21 cellular contexts compared by ENCODE assay signal in the genomic region with DNA sequence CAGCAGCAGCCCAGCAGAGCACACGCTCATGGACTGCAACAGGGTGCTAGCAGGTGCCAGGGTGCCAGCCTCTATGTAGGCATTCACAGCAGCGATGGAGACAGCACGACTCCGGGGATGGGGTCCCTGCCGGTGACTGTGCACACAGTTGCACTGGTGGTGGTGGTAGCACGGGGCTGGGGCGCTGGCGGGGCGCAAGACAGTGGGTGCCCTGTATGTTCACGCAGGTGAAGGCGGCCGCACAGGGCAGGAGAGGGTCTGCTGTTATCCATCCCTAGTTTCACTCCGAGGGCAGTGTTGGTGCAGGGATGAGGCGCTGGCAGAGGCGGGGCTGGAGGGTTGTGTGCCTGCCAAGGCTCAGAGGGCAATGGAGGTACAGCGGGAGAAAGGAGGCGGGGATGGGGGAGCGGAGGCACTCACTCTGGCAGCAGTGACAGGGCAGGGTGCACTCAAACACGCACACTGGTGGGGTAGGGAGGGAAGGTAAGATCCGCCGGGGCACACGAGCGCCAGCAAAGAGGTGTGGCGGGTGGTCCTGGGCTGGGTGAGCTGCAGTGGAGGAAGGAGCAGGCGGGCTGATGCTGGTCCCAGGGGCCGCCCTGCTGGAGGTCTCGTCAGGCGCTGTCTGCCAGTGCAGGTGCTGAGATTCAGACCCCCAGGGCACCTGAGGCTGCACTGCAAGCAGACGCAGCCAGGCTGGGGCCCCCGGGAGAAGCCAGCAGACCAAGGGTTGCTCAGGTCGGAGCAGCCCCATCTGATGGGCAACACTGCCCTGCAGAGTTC.
"Had no signal": no experiment of that assay in that cellular context is flagged by ENCODE, and none has a peak within 500 bp of the region (broad histone marks: within the 10 kb centered on the region; RNA-seq: fewer than 3 reads in every experiment).

No MANE protein-coding gene starts in this region.

- H3K36me3 ChIP-seq: ovary, right atrium auricular region, sigmoid colon, suprapubic skin, tibial artery had no signal

- H3K27me3 ChIP-seq: foreskin keratinocyte, ovary, sigmoid colon, suprapubic skin, tibial artery had no signal

- ATAC-seq: foreskin keratinocyte, natural killer cell had no signal

- H3K4me1 ChIP-seq: foreskin keratinocyte, right atrium auricular region, sigmoid colon, suprapubic skin, tibial artery had no signal

- H3K4me1 Mint-ChIP-seq: mesothelial cell of epicardium, natural killer cell, neural crest cell had no signal

- H3K9me3 ChIP-seq: ovary had no signal

- H3K4me3 ChIP-seq: dorsolateral prefrontal cortex, ovary, right atrium auricular region, sigmoid colon, skin epidermis, suprapubic skin, tibial artery had no signal

- DNase-seq: central memory CD4-positive, alpha-beta T cell; cortex of kidney; dorsolateral prefrontal cortex; effector memory CD4-positive, alpha-beta T cell; foreskin keratinocyte; kidney glomerular epithelial cell; mammary epithelial cell; natural killer cell; nucleus accumbens; ovary; sigmoid colon; stimulated activated CD4-positive, alpha-beta T cell treated with anti-CD3 and anti-CD28 coated beads, Interleukin-2, amount 100 ng/mL, for 24 hours; stimulated activated CD4-positive, alpha-beta T cell treated with anti-CD3 and anti-CD28 coated beads, Interleukin-4, amount 100 ng/mL, for 4 hours; stimulated activated naive CD4-positive, alpha-beta T cell; tibial artery had no signal

- H3K27ac Mint-ChIP-seq: mesothelial cell of epicardium, natural killer cell had no signal

- H3K4me3 Mint-ChIP-seq: mesothelial cell of epicardium, natural killer cell, neural crest cell had no signal

- H3K27ac ChIP-seq: dorsolateral prefrontal cortex, epithelial cell of prostate, foreskin keratinocyte, ovary, right atrium auricular region, sigmoid colon, skin epidermis, suprapubic skin, tibial artery had no signal
